ENCODE assay signal across 24 cellular contexts in genomic region chr16:22692034-22692433, GRCh38.
A peak's percentile ranks its signal among the peaks of the same experiment; 100 is the strongest.
DNase-seq lines count a peak whose midpoint lies in the region; ATAC-seq and TF ChIP-seq lines count a peak whose summit lies in the region.
"Had no signal": no experiment of that assay in that cellular context is flagged by ENCODE, and none has a peak within 500 bp of the region (broad histone marks: within the 10 kb centered on the region; RNA-seq: fewer than 3 reads in every experiment).

No MANE protein-coding gene starts in this region.

- no peak for TF ChIP-seq EP300 in sigmoid colon (IDR thresholded peaks at IDR 0.05)

- no peaks in the 10 kb centered on the region for H3K79me2 ChIP-seq in GM23248 (ENCODE audit: insufficient read depth)

- peaks cover 36% of the 10 kb centered on the region for H3K4me1 ChIP-seq in GM23248 (ENCODE audit: insufficient read depth)
- peaks cover 51% of the 10 kb centered on the region for H3K4me1 ChIP-seq in adipocyte (ENCODE audit: control insufficient read depth, insufficient read depth, low read length)
- no peaks in the 10 kb centered on the region for H3K4me1 ChIP-seq in prostate gland (replicated peaks)
- H3K4me1 ChIP-seq in sigmoid colon: peaks cover 0 to 52% (median 30%) of the 10 kb centered on the region in 4 donors

- no peaks in the 10 kb centered on the region for H3K9me2 ChIP-seq in GM23248 (ENCODE audit: insufficient read depth)

- no peak overlapping the region for H3K4me3 ChIP-seq in GM23248
- no peak overlapping the region for H3K4me3 ChIP-seq in adipocyte (ENCODE audit: low read length)
- H3K4me3 ChIP-seq in prostate gland: no peak overlapping the region
- no peak overlapping the region for H3K4me3 ChIP-seq in sigmoid colon
- H3K4me3 ChIP-seq: BLaER1 treated with 17β-estradiol and CSF1 and Interleukin-3, amounts not matched to agents 10 nM and 100 nM; SJSA1 had no signal

- H3K36me3 Mint-ChIP-seq in activated naive CD4-positive, alpha-beta T cell treated with anti-CD3 and anti-CD28 coated beads, Interleukin-2, amount 50 U/mL, for 72 hours: peaks cover 2 to 3% of the 10 kb centered on the region in 2 donors
- H3K36me3 Mint-ChIP-seq in osteocyte (ENCODE audit: unreplicated experiment): no peaks in the 10 kb centered on the region

- H3K9me3 ChIP-seq in GM23248 (ENCODE audit: low read depth) (no peaks in the 10 kb centered on the region), adipocyte (ENCODE audit: control insufficient read depth, low read length) (peaks cover 23% of the 10 kb centered on the region), prostate gland (no peaks in the 10 kb centered on the region), sigmoid colon (peaks cover 0 to 3% (median 0%) of the 10 kb centered on the region in 4 donors)

- H3K9me3 Mint-ChIP-seq in activated naive CD4-positive, alpha-beta T cell treated with anti-CD3 and anti-CD28 coated beads, Interleukin-2, amount 50 U/mL, for 72 hours: peaks cover 0 to under 1% of the 10 kb centered on the region in 2 donors
- H3K9me3 Mint-ChIP-seq in osteocyte (ENCODE audit: unreplicated experiment): peaks cover 2% of the 10 kb centered on the region

- H3K9ac ChIP-seq in GM23248 (no peak overlapping the region), adipocyte (ENCODE audit: low read length) (peak overlapping the region; percentile 21)
- H3K9ac ChIP-seq: BLaER1 treated with 17β-estradiol and CSF1 and Interleukin-3, amounts not matched to agents 10 nM and 100 nM had no signal

- H3K36me3 ChIP-seq in GM23248 (ENCODE audit: low read depth): no peaks in the 10 kb centered on the region
- no peaks in the 10 kb centered on the region for H3K36me3 ChIP-seq in adipocyte (ENCODE audit: control insufficient read depth, insufficient read depth, low read length, severe bottlenecking)
- no peaks in the 10 kb centered on the region for H3K36me3 ChIP-seq in prostate gland
- no peaks in the 10 kb centered on the region for H3K36me3 ChIP-seq in sigmoid colon
- H3K36me3 ChIP-seq: BLaER1 treated with 17β-estradiol and CSF1 and Interleukin-3, amounts not matched to agents 10 nM and 100 nM; SJSA1 had no signal

- H3K27me3 ChIP-seq in GM23248 (replicated peaks; ENCODE audit: insufficient read depth) (no peaks in the 10 kb centered on the region), adipocyte (replicated peaks; ENCODE audit: control insufficient read depth, insufficient read depth, low read length) (no peaks in the 10 kb centered on the region), prostate gland (replicated peaks; ENCODE audit: insufficient read depth) (no peaks in the 10 kb centered on the region), sigmoid colon (no peaks in the 10 kb centered on the region)
- H3K27me3 ChIP-seq: BLaER1 treated with 17β-estradiol and CSF1 and Interleukin-3, amounts not matched to agents 10 nM and 100 nM; SJSA1 had no signal

- no peaks in the 10 kb centered on the region for H3K27me3 Mint-ChIP-seq in osteocyte (ENCODE audit: unreplicated experiment)
- H3K27me3 Mint-ChIP-seq: IgD-negative memory B cell had no signal

- H3K27ac Mint-ChIP-seq in activated naive CD4-positive, alpha-beta T cell treated with anti-CD3 and anti-CD28 coated beads, Interleukin-2, amount 50 U/mL, for 72 hours: no peak overlapping the region
- no peak overlapping the region for H3K27ac Mint-ChIP-seq in osteocyte (ENCODE audit: unreplicated experiment)
- H3K27ac Mint-ChIP-seq: CD4-positive, alpha-beta T cell; IgD-negative memory B cell had no signal

- 36 to 51% methylated on average over 1 of the region's 1 CpG for whole genome bisulfite sequencing in GM23248 (ENCODE audit: low coverage in 1 of 2, low lambda C conversion rate in 2 of 2, missing lambda C conversion rate in 2 of 2), 2 experiments
- WGBS in prostate gland: 47% methylated on average over 1 of the region's 1 CpG
- 69 to 80% methylated on average over 1 of the region's 1 CpG for WGBS in sigmoid colon, 2 donors

- in situ Hi-C loops in GM23248 (cut with MboI): no loop called here

- ATAC-seq in activated naive CD4-positive, alpha-beta T cell treated with anti-CD3 and anti-CD28 coated beads, Interleukin-2, amount 50 U/mL, for 72 hours: no peak

- TF ChIP-seq POLR2A in prostate gland (IDR thresholded peaks at IDR 0.05): no peak
- TF ChIP-seq POLR2A in sigmoid colon (IDR thresholded peaks at IDR 0.05): no peak

- no peak overlapping the region for H3K4me3 Mint-ChIP-seq in osteocyte (ENCODE audit: unreplicated experiment)
- H3K4me3 Mint-ChIP-seq: CD4-positive, alpha-beta T cell; IgD-negative memory B cell had no signal

- H3K27ac ChIP-seq in GM23248 (no peak overlapping the region), prostate gland (no peak overlapping the region), sigmoid colon (peak overlapping the region in 2 of 4 donors; percentile 79 to 85)
- H3K27ac ChIP-seq: BLaER1 treated with 17β-estradiol and CSF1 and Interleukin-3, amounts not matched to agents 10 nM and 100 nM; SJSA1 had no signal

- intact Hi-C loops in prostate gland (cut with DNase I): no loop called here
- intact Hi-C loops in sigmoid colon (cut with DNase I): no loop called here

- no peak overlapping the region for H3K4me2 ChIP-seq in GM23248 (ENCODE audit: unreplicated experiment)
- H3K4me2 ChIP-seq: BLaER1 treated with 17β-estradiol and CSF1 and Interleukin-3, amounts not matched to agents 10 nM and 100 nM had no signal

- peaks cover 41% of the 10 kb centered on the region for H3F3A ChIP-seq in GM23248 (ENCODE audit: insufficient read depth)

- no peaks in the 10 kb centered on the region for H4K20me1 ChIP-seq in GM23248 (ENCODE audit: insufficient read depth)
- H4K20me1 ChIP-seq: BLaER1 treated with 17β-estradiol and CSF1 and Interleukin-3, amounts not matched to agents 10 nM and 100 nM had no signal

- no peak overlapping the region for H2AFZ ChIP-seq in GM23248

- H3K4me1 Mint-ChIP-seq in osteocyte (ENCODE audit: unreplicated experiment): no peaks in the 10 kb centered on the region
- H3K4me1 Mint-ChIP-seq: IgD-negative memory B cell had no signal

- TF ChIP-seq CTCF in prostate gland (IDR thresholded peaks at IDR 0.05) (no peak), osteocyte (IDR thresholded peaks at IDR 0.05) (no peak), sigmoid colon (IDR thresholded peaks at IDR 0.05) (no peak)

- DNase-seq in AG08395 (ENCODE audit: low spot score): peak; percentile 52
- peak; percentile 28 for DNase-seq in GM23248
- DNase-seq in adipocyte (ENCODE audit: low read depth): no peak
- peak; percentile 62 for DNase-seq in foreskin melanocyte
- no peak for DNase-seq in activated naive CD4-positive, alpha-beta T cell treated with anti-CD3 and anti-CD28 coated beads, Interleukin-2, amount 50 U/mL, for 72 hours (ENCODE audit: low spot score in 2 of 2)
- no peak for DNase-seq in prostate gland (ENCODE audit: low spot score)
- no peak for DNase-seq in osteocyte (ENCODE audit: extremely low spot score, unreplicated experiment)
- no peak for DNase-seq in sigmoid colon
- DNase-seq: 8988T; ACHN; AML-193; CD4-positive, alpha-beta T cell; NCI-H1092; NCI-H1436; NCI-H187; NCI-H2081 treated with DMSO at 0.1 percent for 48 hours; NCI-H446; NCI-H526; NCI-H82; Right ventricle myocardium superior; RPMI8226 had no signal

Comparison
In these comparisons a context has a peak if more than half of its experiments do, and no peak if none do; other contexts are left out.
1. DNase-seq: peak in AG08395 (single experiment), GM23248 (single experiment) and foreskin melanocyte (single experiment); none in adipocyte (single experiment), activated naive CD4-positive, alpha-beta T cell treated with anti-CD3 and anti-CD28 coated beads, Interleukin-2, amount 50 U/mL, for 72 hours (0 of 2), prostate gland (single experiment), osteocyte (single experiment) and sigmoid colon (single experiment).